ENCODE assay signal across 9 cellular contexts in the genomic region with DNA sequence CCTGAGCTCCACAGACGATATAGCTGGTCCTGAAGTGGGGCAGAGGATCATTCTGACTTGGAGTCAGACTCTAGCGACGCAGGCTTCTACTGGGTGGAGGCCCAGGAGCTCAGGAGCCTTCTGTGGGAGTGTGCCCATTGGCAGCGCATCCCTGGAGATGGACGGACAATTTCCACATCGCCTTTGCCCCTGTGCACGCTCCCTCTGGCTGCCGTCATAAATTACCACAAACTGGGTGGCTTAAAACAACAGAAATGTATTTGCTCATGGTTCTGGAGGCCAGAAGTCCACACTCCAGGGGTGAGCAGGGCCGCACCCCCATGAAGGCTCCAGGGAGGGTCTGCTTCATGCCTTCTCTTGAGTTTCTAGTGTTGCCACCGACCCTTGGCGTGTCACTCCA. TPM values are rescaled to one million over a fixed set of nuclear protein-coding genes. Genes with fewer than 3 reads are reported as not detected.
"Had no signal": no experiment of that assay in that cellular context is flagged by ENCODE, and none has a peak within 500 bp of the region (broad histone marks: within the 10 kb centered on the region; RNA-seq: fewer than 3 reads in every experiment).

No MANE protein-coding gene starts in this region.

- H3K4me1 ChIP-seq: HAP-1 had no signal

- H3K9me3 ChIP-seq: HAP-1 had no signal

- H3K4me3 ChIP-seq: GM23248, HAP-1 had no signal

- H3K36me3 Mint-ChIP-seq: IgD-negative memory B cell had no signal

- H3K36me3 ChIP-seq: HAP-1 had no signal

- ATAC-seq: HCT116 had no signal

- H3K27ac ChIP-seq: GM23248 had no signal

- DNase-seq: GM23248, GOT3, H7, HFFc6, KBM-7 had no signal

- H3K4me1 Mint-ChIP-seq: IgD-negative memory B cell had no signal

- H3K9ac ChIP-seq: GM23248 had no signal

- H2AFZ ChIP-seq: GM23248 had no signal

- H3K9me3 Mint-ChIP-seq: HFFc6 had no signal

- H3K4me3 Mint-ChIP-seq: HFFc6, IgD-negative memory B cell had no signal

- FAIRE-seq: HTR-8/SVneo had no signal

- H3K27ac Mint-ChIP-seq: HFFc6, IgD-negative memory B cell had no signal

RNA-seq across cellular contexts. Expression of gene CARD14, which starts 6.9 kb away (rescaled TPM):
- total RNA-seq: GM23248, HFFc6 had no signal
- polyA plus RNA-seq: IgD-negative memory B cell had no signal
